Comparison of ENCODE assay signal across 21 cellular contexts in genomic region chr19:16033136-16033530, GRCh38. TPM values are rescaled to one million over a fixed set of nuclear protein-coding genes. Genes with fewer than 3 reads are reported as not detected.
A peak's percentile ranks its signal among the peaks of the same experiment; 100 is the strongest.
DNase-seq lines count a peak whose midpoint lies in the region; ATAC-seq and TF ChIP-seq lines count a peak whose summit lies in the region.
"Had no signal": no experiment of that assay in that cellular context is flagged by ENCODE, and none has a peak within 500 bp of the region (broad histone marks: within the 10 kb centered on the region; RNA-seq: fewer than 3 reads in every experiment).

No MANE protein-coding gene starts in this region.

- H3K4me3 ChIP-seq in testis, result no peak overlapping the region
- H3K4me3 ChIP-seq: BLaER1, HAP-1 had no signal

- no peaks in the 10 kb centered on the region for H3K9me3 ChIP-seq in testis
- H3K9me3 ChIP-seq: BLaER1, Caco-2, HAP-1 had no signal

- H3K4me1 ChIP-seq in testis, result no peaks in the 10 kb centered on the region
- H3K4me1 ChIP-seq: Caco-2, HAP-1 had no signal

- peak; percentile 47 for DNase-seq in activated CD8-positive, alpha-beta memory T cell treated with anti-CD3 and anti-CD28 coated beads, Interleukin-2, amount 50 U/mL, for 48 hours
- no peak for DNase-seq in activated CD8-positive, alpha-beta memory T cell treated with anti-CD3 and anti-CD28 coated beads, Interleukin-2, amount 50 U/mL, for 4 hours
- peak; percentile 10 for DNase-seq in left lobe of liver (ENCODE audit: low spot score)
- peak; percentile 55 for DNase-seq in posterior vena cava (ENCODE audit: low spot score)
- peak; percentile 38 for DNase-seq in testis
- no peak for DNase-seq in cortex of kidney (lab: John Stamatoyannopoulos, UW)
- no peak for DNase-seq in GF-D8 (lab: John Stamatoyannopoulos, UW)
- DNase-seq: Caco-2; CD4-positive, CD25-positive, alpha-beta regulatory T cell; CD8-positive, alpha-beta T cell; DMS 273 treated with DMSO at 0.1 percent for 48 hours; DMS79; EL; GDM1; GOT3; HFFc6 had no signal

- no peak for TF ChIP-seq POLR2A in testis (IDR thresholded peaks at IDR 0.05)

- no peak for TF ChIP-seq CTCF in testis (IDR thresholded peaks at IDR 0.05)

- no peaks in the 10 kb centered on the region for H3K36me3 ChIP-seq in testis (ENCODE audit: low read depth, missing control alignments)
- H3K36me3 ChIP-seq: BLaER1, HAP-1 had no signal

- ATAC-seq in left lobe of liver (no peak), GM21526 (IDR thresholded peaks at IDR 0.05; ENCODE audit: low FRiP score, unreplicated experiment) (no peak)
- ATAC-seq: CD8-positive, alpha-beta T cell had no signal

- intact Hi-C loops in posterior vena cava (cut with DNase I) (no loop called here), testis (cut with DNase I; ENCODE audit: low total_unique reads) (no loop called here)

- 80 to 90% methylated on average over 1 to 3 of the region's 3 CpGs for WGBS in testis, 2 donors

- peak overlapping the region in 1 of 2 donors; percentile 56 for H3K27ac ChIP-seq in testis
- H3K27ac ChIP-seq: 22Rv1, BLaER1, C4-2B had no signal

- no peaks in the 10 kb centered on the region for H3K27me3 ChIP-seq in testis
- H3K27me3 ChIP-seq: BLaER1 had no signal

RNA-seq across cellular contexts. Expression of gene TPM4, which starts 43.2 kb away (rescaled TPM):
- total RNA-seq in left lobe of liver (21.0 TPM), posterior vena cava (1,000 to 10,000 TPM; 1,050 to 1,475 TPM), testis (100 to 1,000 TPM; 212 to 271 TPM)
- polyA plus RNA-seq in testis (ENCODE audit: insufficient read depth, low read depth, low replicate concordance), result 227 TPM

Comparison
In these comparisons a context has a peak if more than half of its experiments do, and no peak if none do; other contexts are left out.
1. DNase-seq: peak in activated CD8-positive, alpha-beta memory T cell treated with anti-CD3 and anti-CD28 coated beads, Interleukin-2, amount 50 U/mL, for 48 hours (single experiment), left lobe of liver (single experiment), posterior vena cava (single experiment) and testis (single experiment); none in activated CD8-positive, alpha-beta memory T cell treated with anti-CD3 and anti-CD28 coated beads, Interleukin-2, amount 50 U/mL, for 4 hours (single experiment), cortex of kidney (single experiment) and GF-D8 (single experiment).